ENCODE assay signal across 8 cellular contexts in the genomic region with DNA sequence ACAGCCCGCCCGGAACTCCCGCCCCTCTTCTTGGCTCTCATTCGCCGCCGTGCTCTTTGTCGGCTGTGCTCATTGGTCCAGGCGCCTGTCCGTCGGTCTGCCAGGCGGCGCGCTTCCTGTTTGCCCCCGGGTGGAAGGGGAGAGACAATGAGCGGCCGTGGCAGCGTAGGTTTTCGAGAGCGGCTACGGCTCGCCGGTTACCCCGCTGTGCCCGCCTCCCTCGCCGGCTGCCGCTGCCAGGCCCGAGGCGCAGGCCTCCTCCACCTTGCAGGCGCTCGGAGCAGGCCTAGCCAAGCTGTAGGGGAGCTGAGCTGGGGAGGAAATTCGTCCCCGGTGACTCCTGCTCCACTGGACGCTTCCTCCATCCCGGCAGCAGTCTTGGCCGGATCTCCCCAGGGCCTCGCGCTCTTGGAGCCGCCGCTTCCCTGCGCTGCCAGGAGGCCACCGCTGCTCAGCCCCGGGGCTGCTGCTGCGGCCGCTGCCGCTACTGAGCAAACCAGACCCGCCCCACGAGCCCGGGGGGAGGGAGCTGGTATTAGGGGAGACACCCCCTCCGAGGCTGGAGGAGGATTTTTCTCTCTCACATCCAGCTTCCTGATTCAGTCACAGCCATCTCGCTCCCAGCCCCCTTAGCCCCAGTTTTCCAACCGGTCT. TPM values are rescaled to one million over a fixed set of nuclear protein-coding genes. Genes with fewer than 3 reads are reported as not detected.
DNase-seq lines count a peak whose midpoint lies in the region; ATAC-seq and TF ChIP-seq lines count a peak whose summit lies in the region.

Gene SP3 (minus strand): TSS at position 2 of the 654 bp plus-strand sequence. CDS start 202 bp downstream, outside the sequence.

- H3K4me3 ChIP-seq in GM08714 (ENCODE audit: low read length) = peak within 1 kb of the TSS; percentile 96
- H3K4me3 ChIP-seq in osteoblast (ENCODE audit: insufficient read depth, low read length) = peak within 1 kb of the TSS; percentile 89
- H3K4me3 ChIP-seq in thoracic aorta = peak within 1 kb of the TSS; percentile 99

- peaks cover 33% of the 10 kb centered on the region for H3K4me1 Mint-ChIP-seq in activated naive CD8-positive, alpha-beta T cell (ENCODE audit: low read depth)

- ATAC-seq in HG02588 (IDR thresholded peaks at IDR 0.05; ENCODE audit: unreplicated experiment) (peak; percentile 71), thoracic aorta (ENCODE audit: insufficient number of reproducible peaks, low FRiP score, low read depth) (peak; percentile 87)

- peak within 1 kb of the TSS; percentile 90 for H2AFZ ChIP-seq in osteoblast (ENCODE audit: low read length)

- H3K4me1 ChIP-seq in osteoblast (ENCODE audit: insufficient read depth, low read length) = peaks cover 18% of the 10 kb centered on the region
- peaks cover 18 to 34% of the 10 kb centered on the region in 2 donors for H3K4me1 ChIP-seq in thoracic aorta (ENCODE audit: control insufficient read depth in 1 of 2, low read depth in 2 of 2)

- peak within 1 kb of the TSS; percentile 100 for H3K27ac Mint-ChIP-seq in activated naive CD8-positive, alpha-beta T cell

- H3K36me3 Mint-ChIP-seq in activated naive CD8-positive, alpha-beta T cell = peaks cover 13% of the 10 kb centered on the region

- H3K36me3 ChIP-seq in osteoblast (ENCODE audit: insufficient read depth, low read length) = peaks cover 6% of the 10 kb centered on the region
- no peaks in the 10 kb centered on the region for H3K36me3 ChIP-seq in thoracic aorta

- no peak for TF ChIP-seq CTCF in osteoblast (IDR thresholded peaks at IDR 0.05; ENCODE audit: extremely low read depth, low read depth, low read length)
- TF ChIP-seq CTCF in thoracic aorta (IDR thresholded peaks at IDR 0.05) = no peak

- H3K4me3 Mint-ChIP-seq in activated naive CD8-positive, alpha-beta T cell = peak within 1 kb of the TSS; percentile 91

- H3K27me3 Mint-ChIP-seq in activated naive CD8-positive, alpha-beta T cell = no peaks in the 10 kb centered on the region

- no peaks in the 10 kb centered on the region for H3K27me3 ChIP-seq in osteoblast (ENCODE audit: insufficient read depth, low read length)
- no peaks in the 10 kb centered on the region for H3K27me3 ChIP-seq in thoracic aorta (replicated peaks; ENCODE audit: insufficient read depth)

- peak; percentile 93 for DNase-seq in NCI-H1092 (lab: John Stamatoyannopoulos, UW)
- DNase-seq in SKM-1 treated with dmso at 0.1 percent for 144 hours (lab: John Stamatoyannopoulos, UW; ENCODE audit: unreplicated experiment) = peak; percentile 94
- DNase-seq in glomerular visceral epithelial cell (ENCODE audit: extremely low spot score) = peak; percentile 99
- peak; percentile 99 for DNase-seq in osteoblast (ENCODE audit: insufficient read length, low spot score, missing footprints)
- DNase-seq in thoracic aorta (ENCODE audit: low spot score) = peak; percentile 91

- peaks cover 37% of the 10 kb centered on the region for H3K79me2 ChIP-seq in osteoblast (ENCODE audit: insufficient read depth, low read length)

- peak within 1 kb of the TSS; percentile 94 for H3K27ac ChIP-seq in osteoblast (ENCODE audit: low read depth, low read length)
- peak within 1 kb of the TSS; percentile 100 for H3K27ac ChIP-seq in thoracic aorta

- H4K20me1 ChIP-seq in osteoblast (ENCODE audit: insufficient read depth, low read length) = peaks cover 16% of the 10 kb centered on the region

- H3K9me3 ChIP-seq in osteoblast (ENCODE audit: low read depth, low read length) (no peaks in the 10 kb centered on the region), thoracic aorta (no peaks in the 10 kb centered on the region)

- H3K9me3 Mint-ChIP-seq in activated naive CD8-positive, alpha-beta T cell (ENCODE audit: low read depth) = no peaks in the 10 kb centered on the region

- peak within 1 kb of the TSS; percentile 91 for H3K4me2 ChIP-seq in osteoblast (ENCODE audit: insufficient read depth, low read length)

RNA-seq across cellular contexts. Expression of gene SP3, which starts in this region (rescaled TPM):
- total RNA-seq in osteoblast (113 and 122 TPM in 2 replicates), thoracic aorta (10 to 100 TPM; 70.0 to 74.4 TPM)

Comparison
In these comparisons a context has a peak if more than half of its experiments do, and no peak if none do; other contexts are left out.
1. Peak in every context shown above with its lines: DNase-seq, ATAC-seq, H3K4me3 ChIP-seq and H3K27ac ChIP-seq.